ENCODE assay signal across 8 cellular contexts in genomic region chr1:161176468-161177111, GRCh38. TPM values are rescaled to one million over a fixed set of nuclear protein-coding genes. Genes with fewer than 3 reads are reported as not detected.
A peak's percentile ranks its signal among the peaks of the same experiment; 100 is the strongest.
DNase-seq lines count a peak whose midpoint lies in the region; ATAC-seq lines count a peak whose summit lies in the region.

No MANE protein-coding gene starts in this region.

- H3K9me3 Mint-ChIP-seq in activated CD8-positive, alpha-beta T cell treated with anti-CD3 and anti-CD28 coated beads, Interleukin-2, amount 10 ng/mL, durations not matched to agents 7 days and 5 days (ENCODE audit: insufficient read depth), result no peaks in the 10 kb centered on the region
- no peaks in the 10 kb centered on the region for H3K9me3 Mint-ChIP-seq in stimulated activated memory B cell treated with anti-CD40 and anti-IgM and Interleukin-4, amounts not matched to agents 10 μg/mL and 1 μg/mL and 100 μg/mL, for 72 hours

- H3K4me3 ChIP-seq in iPS DF 6.9 (ENCODE audit: low read length), result peak overlapping the region; percentile 79; the same call in 1 of the 2 replicates

- POLR2A ChIA-PET in activated CD8-positive, alpha-beta T cell treated with anti-CD3 and anti-CD28 coated beads, Interleukin-2, amount 10 ng/mL, durations not matched to agents 7 days and 5 days (lab: Charles Lee), result interaction anchor here (0.7 to 2.3 kb wide), 11 partner anchors 10 to 213 kb away, joined by 3 to 46 read pairs (median 4); partner anchors contain the start of genes NDUFS2, PPOX, TOMM40L and UFC1

- H3K9me3 ChIP-seq in iPS DF 6.9 (ENCODE audit: control insufficient read depth, insufficient read depth, low read length), result no peaks in the 10 kb centered on the region

- H3K27ac ChIP-seq in iPS DF 6.9 (ENCODE audit: low read length), result no peak overlapping the region

- no CpG with 5 or more reads among the region's 17 CpGs for WGBS in iPS DF 6.9 (ENCODE audit: insufficient coverage, insufficient read length)

- H3K4me3 Mint-ChIP-seq in activated CD8-positive, alpha-beta T cell treated with anti-CD3 and anti-CD28 coated beads, Interleukin-2, amount 10 ng/mL, durations not matched to agents 7 days and 5 days, result peak overlapping the region; percentile 90
- H3K4me3 Mint-ChIP-seq in stimulated activated memory B cell treated with anti-CD40 and anti-IgM and Interleukin-4, amounts not matched to agents 10 μg/mL and 1 μg/mL and 100 μg/mL, for 72 hours, result peak overlapping the region; percentile 95

- peaks cover 38% of the 10 kb centered on the region for H3K36me3 Mint-ChIP-seq in activated CD8-positive, alpha-beta T cell treated with anti-CD3 and anti-CD28 coated beads, Interleukin-2, amount 10 ng/mL, durations not matched to agents 7 days and 5 days (ENCODE audit: low read depth)
- H3K36me3 Mint-ChIP-seq in stimulated activated memory B cell treated with anti-CD40 and anti-IgM and Interleukin-4, amounts not matched to agents 10 μg/mL and 1 μg/mL and 100 μg/mL, for 72 hours, result peaks cover 42% of the 10 kb centered on the region

- H3K4me1 ChIP-seq in iPS DF 6.9 (ENCODE audit: control insufficient read depth, insufficient read depth, low read length), result peaks cover 1% of the 10 kb centered on the region; the same call in 1 of the 2 replicates

- H3K4me1 Mint-ChIP-seq in activated CD8-positive, alpha-beta T cell treated with anti-CD3 and anti-CD28 coated beads, Interleukin-2, amount 10 ng/mL, durations not matched to agents 7 days and 5 days (ENCODE audit: low read depth), result peaks cover 49% of the 10 kb centered on the region
- H3K4me1 Mint-ChIP-seq in stimulated activated memory B cell treated with anti-CD40 and anti-IgM and Interleukin-4, amounts not matched to agents 10 μg/mL and 1 μg/mL and 100 μg/mL, for 72 hours, result peaks cover 55% of the 10 kb centered on the region

- no peak for ATAC-seq in activated CD8-positive, alpha-beta T cell treated with anti-CD3 and anti-CD28 coated beads, Interleukin-2, amount 10 ng/mL, durations not matched to agents 7 days and 5 days
- ATAC-seq in stimulated activated memory B cell treated with anti-CD40 and anti-IgM and Interleukin-4, amounts not matched to agents 10 μg/mL and 1 μg/mL and 100 μg/mL, for 72 hours, result no peak
- no peak for ATAC-seq in GM19467 (IDR thresholded peaks at IDR 0.05; ENCODE audit: unreplicated experiment)

- no peaks in the 10 kb centered on the region for H3K27me3 ChIP-seq in iPS DF 6.9 (ENCODE audit: control insufficient read depth, insufficient read depth, low read length)

- DNase-seq in NCI-H1105 treated with DMSO at 0.1 percent for 48 hours (lab: John Stamatoyannopoulos, UW) (peak; percentile 30), NCI-H1105 (lab: John Stamatoyannopoulos, UW) (no peak), iPS DF 6.9 (ENCODE audit: low read depth, low spot score) (no peak), NCI-H748 treated with DMSO at 0.1 percent for 48 hours (lab: John Stamatoyannopoulos, UW) (no peak), NCI-H774 (lab: John Stamatoyannopoulos, UW) (no peak)
- no peak for DNase-seq in activated CD8-positive, alpha-beta T cell treated with anti-CD3 and anti-CD28 coated beads, Interleukin-2, amount 10 ng/mL, durations not matched to agents 7 days and 5 days

- H3K27ac Mint-ChIP-seq in activated CD8-positive, alpha-beta T cell treated with anti-CD3 and anti-CD28 coated beads, Interleukin-2, amount 10 ng/mL, durations not matched to agents 7 days and 5 days, result peak overlapping the region; percentile 94
- peak overlapping the region; percentile 95 for H3K27ac Mint-ChIP-seq in stimulated activated memory B cell treated with anti-CD40 and anti-IgM and Interleukin-4, amounts not matched to agents 10 μg/mL and 1 μg/mL and 100 μg/mL, for 72 hours

- peaks cover 9% of the 10 kb centered on the region for H3K36me3 ChIP-seq in iPS DF 6.9 (ENCODE audit: control insufficient read depth, insufficient read depth, low read length)

- H3K27me3 Mint-ChIP-seq in activated CD8-positive, alpha-beta T cell treated with anti-CD3 and anti-CD28 coated beads, Interleukin-2, amount 10 ng/mL, durations not matched to agents 7 days and 5 days (ENCODE audit: low read depth), result no peaks in the 10 kb centered on the region
- no peaks in the 10 kb centered on the region for H3K27me3 Mint-ChIP-seq in stimulated activated memory B cell treated with anti-CD40 and anti-IgM and Interleukin-4, amounts not matched to agents 10 μg/mL and 1 μg/mL and 100 μg/mL, for 72 hours

- CTCF ChIA-PET in activated CD8-positive, alpha-beta T cell treated with anti-CD3 and anti-CD28 coated beads, Interleukin-2, amount 10 ng/mL, durations not matched to agents 7 days and 5 days (lab: Charles Lee), result interaction anchor here (1.2 to 3.3 kb wide), 6 partner anchors 10 to 205 kb away, joined by 3 to 40 read pairs (median 6); partner anchors contain the start of genes CFAP126, NDUFS2, PPOX and TOMM40L

RNA-seq across cellular contexts. Expression of gene B4GALT3, which starts 0.7 kb away (rescaled TPM):
- 10 to 100 TPM; 34.2 to 37.0 TPM for total RNA-seq in activated CD8-positive, alpha-beta T cell treated with anti-CD3 and anti-CD28 coated beads, Interleukin-2, amount 10 ng/mL, durations not matched to agents 7 days and 5 days

RNA-seq across cellular contexts. Expression of gene PPOX, which starts 10.4 kb away (rescaled TPM):
- 10 to 100 TPM; 37.7 to 38.5 TPM for total RNA-seq in activated CD8-positive, alpha-beta T cell treated with anti-CD3 and anti-CD28 coated beads, Interleukin-2, amount 10 ng/mL, durations not matched to agents 7 days and 5 days

RNA-seq across cellular contexts. Expression of gene USP21, which starts 17.3 kb away (rescaled TPM):
- 10 to 100 TPM; 29.2 to 32.0 TPM for total RNA-seq in activated CD8-positive, alpha-beta T cell treated with anti-CD3 and anti-CD28 coated beads, Interleukin-2, amount 10 ng/mL, durations not matched to agents 7 days and 5 days

RNA-seq across cellular contexts. Expression of gene ADAMTS4, which starts 22.3 kb away (rescaled TPM):
- 1 to 10 TPM in 1 of 2 experiments, under 1 TPM in 1; 0.82 to 2.1 TPM for total RNA-seq in activated CD8-positive, alpha-beta T cell treated with anti-CD3 and anti-CD28 coated beads, Interleukin-2, amount 10 ng/mL, durations not matched to agents 7 days and 5 days

RNA-seq across cellular contexts. Expression of gene UFC1, which starts 22.8 kb away (rescaled TPM):
- total RNA-seq in activated CD8-positive, alpha-beta T cell treated with anti-CD3 and anti-CD28 coated beads, Interleukin-2, amount 10 ng/mL, durations not matched to agents 7 days and 5 days, result 100 to 1,000 TPM; 103 to 104 TPM
